Comparison of ENCODE assay signal across 1 cellular context in the genomic region with DNA sequence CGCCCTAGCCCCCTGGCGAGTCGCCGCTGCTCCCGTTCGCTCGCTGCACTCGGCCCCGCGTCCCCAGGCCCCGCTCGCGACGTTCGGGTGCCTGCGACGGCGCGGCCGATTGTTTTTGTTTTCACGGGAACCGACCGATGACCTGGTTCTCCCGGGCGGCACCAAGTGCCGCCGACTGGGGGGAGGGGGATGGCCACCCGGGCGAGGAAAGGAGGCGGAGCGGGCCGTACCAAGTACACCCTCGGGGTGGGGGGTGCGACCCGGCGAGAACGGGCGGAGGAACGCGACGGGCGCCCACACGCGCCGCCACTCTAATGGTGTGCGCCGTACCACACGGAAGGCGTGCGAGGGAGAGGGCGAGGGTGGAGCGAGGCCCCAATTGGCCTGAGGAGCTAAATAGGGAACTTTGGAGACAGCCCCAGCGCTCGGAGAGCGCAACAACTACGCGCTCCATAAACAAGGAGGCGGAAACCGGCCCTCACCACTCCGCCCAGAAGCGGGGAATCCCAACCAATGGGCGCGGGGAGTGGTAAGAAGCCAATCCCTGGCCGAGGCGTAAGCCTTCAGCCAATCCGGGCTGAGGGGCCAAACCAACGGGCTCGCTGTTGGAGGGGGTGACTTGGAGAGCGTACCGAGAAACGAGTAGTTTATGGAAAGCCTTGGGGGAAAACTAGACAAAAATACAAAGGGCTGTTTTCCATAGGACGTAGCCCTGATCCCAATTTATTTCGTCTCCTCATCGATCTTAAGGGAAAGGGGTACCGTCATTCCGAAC.
A peak's percentile ranks its signal among the peaks of the same experiment; 100 is the strongest.
TF ChIP-seq lines count a peak whose summit lies in the region.
"Not testable (repeated sequence)": the region's sequence is repeated elsewhere in the genome, so short reads cannot be mapped to it uniquely, and the experiment has no call there.

No MANE protein-coding gene starts in this region.

TF ChIP-seq in HepG2, 621 proteins besides CTCF, POLR2A, EP300 and RAD21 (continued from another document and continues in another):
- TF ChIP-seq, protein P1, sequence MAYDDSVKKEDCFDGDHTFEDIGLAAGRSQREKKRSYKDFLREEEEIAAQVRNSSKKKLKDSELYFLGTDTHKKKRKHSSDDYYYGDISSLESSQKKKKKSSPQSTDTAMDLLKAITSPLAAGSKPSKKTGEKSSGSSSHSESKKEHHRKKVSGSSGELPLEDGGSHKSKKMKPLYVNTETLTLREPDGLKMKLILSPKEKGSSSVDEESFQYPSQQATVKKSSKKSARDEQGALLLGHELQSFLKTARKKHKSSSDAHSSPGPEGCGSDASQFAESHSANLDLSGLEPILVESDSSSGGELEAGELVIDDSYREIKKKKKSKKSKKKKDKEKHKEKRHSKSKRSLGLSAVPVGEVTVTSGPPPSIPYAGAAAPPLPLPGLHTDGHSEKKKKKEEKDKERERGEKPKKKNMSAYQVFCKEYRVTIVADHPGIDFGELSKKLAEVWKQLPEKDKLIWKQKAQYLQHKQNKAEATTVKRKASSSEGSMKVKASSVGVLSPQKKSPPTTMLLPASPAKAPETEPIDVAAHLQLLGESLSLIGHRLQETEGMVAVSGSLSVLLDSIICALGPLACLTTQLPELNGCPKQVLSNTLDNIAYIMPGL (CRISPR knock-in tag; IDR thresholded peaks at IDR 0.05; ENCODE audit: borderline replicate concordance in 1 of 2, low read depth in 1 of 2) = peak; percentile 61 to 75; a peak in 2 of 4 replicates
- TF ChIP-seq HNF4A (CRISPR knock-in tag; IDR thresholded peaks at IDR 0.05) (0 out of 2 replicates have a peak, but pooled peaks have one; percentile 5), SP2 (CRISPR knock-in tag; IDR thresholded peaks at IDR 0.05) (peak; percentile 32; the same call in 1 of the 2 replicates), ZSCAN9 (CRISPR knock-in tag; IDR thresholded peaks at IDR 0.05; ENCODE audit: borderline replicate concordance) (peak; percentile 58; the same call in 1 of the 2 replicates), HDAC2 (CRISPR knock-in tag; IDR thresholded peaks at IDR 0.05) (0 out of 2 replicates have a peak, but pooled peaks have one; percentile 21), MAZ (IDR thresholded peaks at IDR 0.05; ENCODE audit: borderline replicate concordance, low read depth, low read length) (peak; percentile 54; the same call in 1 of the 2 replicates), FOXJ3 (CRISPR knock-in tag; IDR thresholded peaks at IDR 0.05; ENCODE audit: borderline replicate concordance) (peak; percentile 61), DMAP1 (CRISPR knock-in tag; IDR thresholded peaks at IDR 0.05) (peak; percentile 55; the same call in 1 of the 2 replicates), ZNF160 (CRISPR knock-in tag; IDR thresholded peaks at IDR 0.05) (0 out of 2 replicates have a peak, but pooled peaks have one; percentile 58), FOXA3 (CRISPR knock-in tag; IDR thresholded peaks at IDR 0.05) (peak; percentile 60), SOX13 (CRISPR knock-in tag; conservative IDR thresholded peaks at IDR 0.05 in 1 of 2, IDR thresholded peaks at IDR 0.05 in 1 of 2) (peak in 1 of 2 experiments; percentile 39; a peak in 2 of 4 replicates), POLR2AphosphoS5 (IDR thresholded peaks at IDR 0.05; ENCODE audit: low read depth, low read length) (peak; percentile 55; the same call in 1 of the 2 replicates), HNRNPK (IDR thresholded peaks at IDR 0.05; ENCODE audit: low read depth, low read length, poor library complexity, severe bottlenecking) (peak; percentile 29), SAP130 (CRISPR knock-in tag; IDR thresholded peaks at IDR 0.05; ENCODE audit: low read depth) (peak; percentile 80), FOXK1 (CRISPR knock-in tag; IDR thresholded peaks at IDR 0.05; ENCODE audit: borderline replicate concordance, low read depth) (peak; percentile 81; the same call in 1 of the 2 replicates), ZNF12 (CRISPR knock-in tag; IDR thresholded peaks at IDR 0.05) (0 out of 2 replicates have a peak, but pooled peaks have one; percentile 57), ZNF777 (CRISPR knock-in tag; IDR thresholded peaks at IDR 0.05) (peak; percentile 75), NR2F6 (CRISPR knock-in tag; IDR thresholded peaks at IDR 0.05) (peak; percentile 69; the same call in 1 of the 2 replicates)
- TF ChIP-seq MAZ (CRISPR knock-in tag; IDR thresholded peaks at IDR 0.05; ENCODE audit: low read depth); SOX13 (IDR thresholded peaks at IDR 0.05); NR2F6 (IDR thresholded peaks at IDR 0.05): not testable (repeated sequence)
- TF ChIP-seq, protein P2, sequence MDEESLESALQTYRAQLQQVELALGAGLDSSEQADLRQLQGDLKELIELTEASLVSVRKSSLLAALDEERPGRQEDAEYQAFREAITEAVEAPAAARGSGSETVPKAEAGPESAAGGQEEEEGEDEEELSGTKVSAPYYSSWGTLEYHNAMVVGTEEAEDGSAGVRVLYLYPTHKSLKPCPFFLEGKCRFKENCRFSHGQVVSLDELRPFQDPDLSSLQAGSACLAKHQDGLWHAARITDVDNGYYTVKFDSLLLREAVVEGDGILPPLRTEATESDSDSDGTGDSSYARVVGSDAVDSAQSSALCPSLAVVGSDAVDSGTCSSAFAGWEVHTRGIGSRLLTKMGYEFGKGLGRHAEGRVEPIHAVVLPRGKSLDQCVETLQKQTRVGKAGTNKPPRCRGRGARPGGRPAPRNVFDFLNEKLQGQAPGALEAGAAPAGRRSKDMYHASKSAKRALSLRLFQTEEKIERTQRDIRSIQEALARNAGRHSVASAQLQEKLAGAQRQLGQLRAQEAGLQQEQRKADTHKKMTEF (CRISPR knock-in tag; IDR thresholded peaks at IDR 0.05) = peak; percentile 84
- TF ChIP-seq, protein P3, sequence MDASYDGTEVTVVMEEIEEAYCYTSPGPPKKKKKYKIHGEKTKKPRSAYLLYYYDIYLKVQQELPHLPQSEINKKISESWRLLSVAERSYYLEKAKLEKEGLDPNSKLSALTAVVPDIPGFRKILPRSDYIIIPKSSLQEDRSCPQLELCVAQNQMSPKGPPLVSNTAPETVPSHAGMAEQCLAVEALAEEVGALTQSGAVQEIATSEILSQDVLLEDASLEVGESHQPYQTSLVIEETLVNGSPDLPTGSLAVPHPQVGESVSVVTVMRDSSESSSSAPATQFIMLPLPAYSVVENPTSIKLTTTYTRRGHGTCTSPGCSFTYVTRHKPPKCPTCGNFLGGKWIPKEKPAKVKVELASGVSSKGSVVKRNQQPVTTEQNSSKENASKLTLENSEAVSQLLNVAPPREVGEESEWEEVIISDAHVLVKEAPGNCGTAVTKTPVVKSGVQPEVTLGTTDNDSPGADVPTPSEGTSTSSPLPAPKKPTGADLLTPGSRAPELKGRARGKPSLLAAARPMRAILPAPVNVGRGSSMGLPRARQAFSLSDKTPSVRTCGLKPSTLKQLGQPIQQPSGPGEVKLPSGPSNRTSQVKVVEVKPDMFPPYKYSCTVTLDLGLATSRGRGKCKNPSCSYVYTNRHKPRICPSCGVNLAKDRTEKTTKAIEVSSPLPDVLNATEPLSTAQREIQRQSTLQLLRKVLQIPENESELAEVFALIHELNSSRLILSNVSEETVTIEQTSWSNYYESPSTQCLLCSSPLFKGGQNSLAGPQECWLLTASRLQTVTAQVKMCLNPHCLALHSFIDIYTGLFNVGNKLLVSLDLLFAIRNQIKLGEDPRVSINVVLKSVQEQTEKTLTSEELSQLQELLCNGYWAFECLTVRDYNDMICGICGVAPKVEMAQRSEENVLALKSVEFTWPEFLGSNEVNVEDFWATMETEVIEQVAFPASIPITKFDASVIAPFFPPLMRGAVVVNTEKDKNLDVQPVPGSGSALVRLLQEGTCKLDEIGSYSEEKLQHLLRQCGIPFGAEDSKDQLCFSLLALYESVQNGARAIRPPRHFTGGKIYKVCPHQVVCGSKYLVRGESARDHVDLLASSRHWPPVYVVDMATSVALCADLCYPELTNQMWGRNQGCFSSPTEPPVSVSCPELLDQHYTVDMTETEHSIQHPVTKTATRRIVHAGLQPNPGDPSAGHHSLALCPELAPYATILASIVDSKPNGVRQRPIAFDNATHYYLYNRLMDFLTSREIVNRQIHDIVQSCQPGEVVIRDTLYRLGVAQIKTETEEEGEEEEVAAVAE (CRISPR knock-in tag; IDR thresholded peaks at IDR 0.05; ENCODE audit: borderline replicate concordance) = peak; percentile 74
- TF ChIP-seq, protein P4, sequence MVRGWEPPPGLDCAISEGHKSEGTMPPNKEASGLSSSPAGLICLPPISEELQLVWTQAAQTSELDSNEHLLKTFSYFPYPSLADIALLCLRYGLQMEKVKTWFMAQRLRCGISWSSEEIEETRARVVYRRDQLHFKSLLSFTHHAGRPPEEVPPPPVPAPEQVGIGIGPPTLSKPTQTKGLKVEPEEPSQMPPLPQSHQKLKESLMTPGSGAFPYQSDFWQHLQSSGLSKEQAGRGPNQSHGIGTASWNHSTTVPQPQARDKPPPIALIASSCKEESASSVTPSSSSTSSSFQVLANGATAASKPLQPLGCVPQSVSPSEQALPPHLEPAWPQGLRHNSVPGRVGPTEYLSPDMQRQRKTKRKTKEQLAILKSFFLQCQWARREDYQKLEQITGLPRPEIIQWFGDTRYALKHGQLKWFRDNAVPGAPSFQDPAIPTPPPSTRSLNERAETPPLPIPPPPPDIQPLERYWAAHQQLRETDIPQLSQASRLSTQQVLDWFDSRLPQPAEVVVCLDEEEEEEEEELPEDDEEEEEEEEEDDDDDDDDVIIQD (CRISPR knock-in tag; IDR thresholded peaks at IDR 0.05; ENCODE audit: low read depth) = peak; percentile 59; the same call in 1 of the 2 replicates
- TF ChIP-seq, protein P5, sequence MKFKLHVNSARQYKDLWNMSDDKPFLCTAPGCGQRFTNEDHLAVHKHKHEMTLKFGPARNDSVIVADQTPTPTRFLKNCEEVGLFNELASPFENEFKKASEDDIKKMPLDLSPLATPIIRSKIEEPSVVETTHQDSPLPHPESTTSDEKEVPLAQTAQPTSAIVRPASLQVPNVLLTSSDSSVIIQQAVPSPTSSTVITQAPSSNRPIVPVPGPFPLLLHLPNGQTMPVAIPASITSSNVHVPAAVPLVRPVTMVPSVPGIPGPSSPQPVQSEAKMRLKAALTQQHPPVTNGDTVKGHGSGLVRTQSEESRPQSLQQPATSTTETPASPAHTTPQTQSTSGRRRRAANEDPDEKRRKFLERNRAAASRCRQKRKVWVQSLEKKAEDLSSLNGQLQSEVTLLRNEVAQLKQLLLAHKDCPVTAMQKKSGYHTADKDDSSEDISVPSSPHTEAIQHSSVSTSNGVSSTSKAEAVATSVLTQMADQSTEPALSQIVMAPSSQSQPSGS (CRISPR knock-in tag; IDR thresholded peaks at IDR 0.05) = 0 out of 2 replicates have a peak, but pooled peaks have one; percentile 30
- TF ChIP-seq, protein P6, sequence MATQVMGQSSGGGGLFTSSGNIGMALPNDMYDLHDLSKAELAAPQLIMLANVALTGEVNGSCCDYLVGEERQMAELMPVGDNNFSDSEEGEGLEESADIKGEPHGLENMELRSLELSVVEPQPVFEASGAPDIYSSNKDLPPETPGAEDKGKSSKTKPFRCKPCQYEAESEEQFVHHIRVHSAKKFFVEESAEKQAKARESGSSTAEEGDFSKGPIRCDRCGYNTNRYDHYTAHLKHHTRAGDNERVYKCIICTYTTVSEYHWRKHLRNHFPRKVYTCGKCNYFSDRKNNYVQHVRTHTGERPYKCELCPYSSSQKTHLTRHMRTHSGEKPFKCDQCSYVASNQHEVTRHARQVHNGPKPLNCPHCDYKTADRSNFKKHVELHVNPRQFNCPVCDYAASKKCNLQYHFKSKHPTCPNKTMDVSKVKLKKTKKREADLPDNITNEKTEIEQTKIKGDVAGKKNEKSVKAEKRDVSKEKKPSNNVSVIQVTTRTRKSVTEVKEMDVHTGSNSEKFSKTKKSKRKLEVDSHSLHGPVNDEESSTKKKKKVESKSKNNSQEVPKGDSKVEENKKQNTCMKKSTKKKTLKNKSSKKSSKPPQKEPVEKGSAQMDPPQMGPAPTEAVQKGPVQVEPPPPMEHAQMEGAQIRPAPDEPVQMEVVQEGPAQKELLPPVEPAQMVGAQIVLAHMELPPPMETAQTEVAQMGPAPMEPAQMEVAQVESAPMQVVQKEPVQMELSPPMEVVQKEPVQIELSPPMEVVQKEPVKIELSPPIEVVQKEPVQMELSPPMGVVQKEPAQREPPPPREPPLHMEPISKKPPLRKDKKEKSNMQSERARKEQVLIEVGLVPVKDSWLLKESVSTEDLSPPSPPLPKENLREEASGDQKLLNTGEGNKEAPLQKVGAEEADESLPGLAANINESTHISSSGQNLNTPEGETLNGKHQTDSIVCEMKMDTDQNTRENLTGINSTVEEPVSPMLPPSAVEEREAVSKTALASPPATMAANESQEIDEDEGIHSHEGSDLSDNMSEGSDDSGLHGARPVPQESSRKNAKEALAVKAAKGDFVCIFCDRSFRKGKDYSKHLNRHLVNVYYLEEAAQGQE (IDR thresholded peaks at IDR 0.05; ENCODE audit: borderline replicate concordance in 1 of 2, low read depth in 1 of 2, low read length in 2 of 2) = 0 out of 4 replicates have a peak, but pooled peaks of 1 of the 2 experiments have one; percentile 51
- TF ChIP-seq, protein P7, sequence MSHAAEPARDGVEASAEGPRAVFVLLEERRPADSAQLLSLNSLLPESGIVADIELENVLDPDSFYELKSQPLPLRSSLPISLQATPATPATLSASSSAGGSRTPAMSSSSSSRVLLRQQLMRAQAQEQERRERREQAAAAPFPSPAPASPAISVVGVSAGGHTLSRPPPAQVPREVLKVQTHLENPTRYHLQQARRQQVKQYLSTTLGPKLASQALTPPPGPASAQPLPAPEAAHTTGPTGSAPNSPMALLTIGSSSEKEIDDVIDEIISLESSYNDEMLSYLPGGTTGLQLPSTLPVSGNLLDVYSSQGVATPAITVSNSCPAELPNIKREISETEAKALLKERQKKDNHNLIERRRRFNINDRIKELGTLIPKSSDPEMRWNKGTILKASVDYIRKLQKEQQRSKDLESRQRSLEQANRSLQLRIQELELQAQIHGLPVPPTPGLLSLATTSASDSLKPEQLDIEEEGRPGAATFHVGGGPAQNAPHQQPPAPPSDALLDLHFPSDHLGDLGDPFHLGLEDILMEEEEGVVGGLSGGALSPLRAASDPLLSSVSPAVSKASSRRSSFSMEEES (CRISPR knock-in tag; IDR thresholded peaks at IDR 0.05) = peak; percentile 40; the same call in 1 of the 2 replicates
- TF ChIP-seq, protein P8, sequence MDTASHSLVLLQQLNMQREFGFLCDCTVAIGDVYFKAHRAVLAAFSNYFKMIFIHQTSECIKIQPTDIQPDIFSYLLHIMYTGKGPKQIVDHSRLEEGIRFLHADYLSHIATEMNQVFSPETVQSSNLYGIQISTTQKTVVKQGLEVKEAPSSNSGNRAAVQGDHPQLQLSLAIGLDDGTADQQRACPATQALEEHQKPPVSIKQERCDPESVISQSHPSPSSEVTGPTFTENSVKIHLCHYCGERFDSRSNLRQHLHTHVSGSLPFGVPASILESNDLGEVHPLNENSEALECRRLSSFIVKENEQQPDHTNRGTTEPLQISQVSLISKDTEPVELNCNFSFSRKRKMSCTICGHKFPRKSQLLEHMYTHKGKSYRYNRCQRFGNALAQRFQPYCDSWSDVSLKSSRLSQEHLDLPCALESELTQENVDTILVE (CRISPR knock-in tag; IDR thresholded peaks at IDR 0.05) = peak; percentile 79; the same call in 1 of the 2 replicates
- TF ChIP-seq, protein P9, sequence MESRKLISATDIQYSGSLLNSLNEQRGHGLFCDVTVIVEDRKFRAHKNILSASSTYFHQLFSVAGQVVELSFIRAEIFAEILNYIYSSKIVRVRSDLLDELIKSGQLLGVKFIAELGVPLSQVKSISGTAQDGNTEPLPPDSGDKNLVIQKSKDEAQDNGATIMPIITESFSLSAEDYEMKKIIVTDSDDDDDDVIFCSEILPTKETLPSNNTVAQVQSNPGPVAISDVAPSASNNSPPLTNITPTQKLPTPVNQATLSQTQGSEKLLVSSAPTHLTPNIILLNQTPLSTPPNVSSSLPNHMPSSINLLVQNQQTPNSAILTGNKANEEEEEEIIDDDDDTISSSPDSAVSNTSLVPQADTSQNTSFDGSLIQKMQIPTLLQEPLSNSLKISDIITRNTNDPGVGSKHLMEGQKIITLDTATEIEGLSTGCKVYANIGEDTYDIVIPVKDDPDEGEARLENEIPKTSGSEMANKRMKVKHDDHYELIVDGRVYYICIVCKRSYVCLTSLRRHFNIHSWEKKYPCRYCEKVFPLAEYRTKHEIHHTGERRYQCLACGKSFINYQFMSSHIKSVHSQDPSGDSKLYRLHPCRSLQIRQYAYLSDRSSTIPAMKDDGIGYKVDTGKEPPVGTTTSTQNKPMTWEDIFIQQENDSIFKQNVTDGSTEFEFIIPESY (CRISPR knock-in tag; IDR thresholded peaks at IDR 0.05) = 0 out of 2 replicates have a peak, but pooled peaks have one; percentile 12
